10 cellular contexts compared by ENCODE assay signal in genomic region chr17:75738218-75738802, GRCh38. TPM values are rescaled to one million over a fixed set of nuclear protein-coding genes. Genes with fewer than 3 reads are reported as not detected.
DNase-seq lines count a peak whose midpoint lies in the region; ATAC-seq, FAIRE-seq and TF ChIP-seq lines count a peak whose summit lies in the region.
"Had no signal": no experiment of that assay in that cellular context is flagged by ENCODE, and none has a peak within 500 bp of the region (broad histone marks: within the 10 kb centered on the region; RNA-seq: fewer than 3 reads in every experiment).

No MANE protein-coding gene starts in this region.

- H3K27ac ChIP-seq in RWPE1 (peak overlapping the region; percentile 98), PC-3 (ENCODE audit: low read length) (no peak overlapping the region)
- H3K27ac ChIP-seq: uterus had no signal

- H3K4me1 Mint-ChIP-seq in activated CD4-positive, alpha-beta T cell treated with anti-CD3 and anti-CD28 coated beads, Interleukin-2, amount 10 ng/mL, durations not matched to agents 7 days and 5 days = peaks cover 9% of the 10 kb centered on the region
- peaks cover 10 to 14% of the 10 kb centered on the region in 2 donors for H3K4me1 Mint-ChIP-seq in stimulated activated naive B cell treated with anti-CD40 and anti-IgM and Interleukin-4, amounts not matched to agents 10 μg/mL and 1 μg/mL and 100 μg/mL, for 72 hours

- H3K9me3 ChIP-seq in PC-3 (ENCODE audit: low read length) = no peaks in the 10 kb centered on the region
- H3K9me3 ChIP-seq: uterus had no signal

- POLR2A ChIA-PET in activated CD4-positive, alpha-beta T cell treated with anti-CD3 and anti-CD28 coated beads, Interleukin-2, amount 10 ng/mL, durations not matched to agents 7 days and 5 days (lab: Charles Lee) = interaction anchor here (1.2 kb wide), 1 partner anchor 203 kb away, joined by 4 read pairs; no protein-coding TSS in a partner anchor
- POLR2A ChIA-PET in RWPE1 (lab: Yijun Ruan, JAX; ENCODE audit: low non-redundant PET) (interaction anchor here (0.5 kb wide), 1 partner anchor 23 kb away, joined by 4 read pairs; no protein-coding TSS in a partner anchor), PC-3 (lab: Charles Lee; ENCODE audit: unreplicated experiment) (interaction anchor here (0.6 to 0.7 kb wide), 3 partner anchors 9 to 58 kb away, joined by 3 to 6 read pairs (median 3); no protein-coding TSS in a partner anchor)

- intact Hi-C loops in PC-3 (cut with micrococcal nuclease) = no loop called here

- H3K4me1 ChIP-seq in PC-3 (ENCODE audit: insufficient read depth, low read length) = no peaks in the 10 kb centered on the region
- H3K4me1 ChIP-seq: uterus had no signal

- no peak for TF ChIP-seq CTCF in RWPE1 (conservative IDR thresholded peaks at IDR 0.05; ENCODE audit: low read depth)
- no peak for TF ChIP-seq CTCF in PC-3 (conservative IDR thresholded peaks at IDR 0.05; ENCODE audit: low read depth, low read length)

- FAIRE-seq in frontal cortex (lab: Jason Lieb, UNC) = no peak

- H4K20me1 ChIP-seq in PC-3 (ENCODE audit: low read length) = no peaks in the 10 kb centered on the region

- ATAC-seq in stimulated activated naive B cell treated with anti-CD40 and anti-IgM and Interleukin-4, amounts not matched to agents 10 μg/mL and 1 μg/mL and 100 μg/mL, for 72 hours (replicated peaks) = peak; percentile 82 to 93
- no peak for ATAC-seq in HG03432 (IDR thresholded peaks at IDR 0.05; ENCODE audit: unreplicated experiment)
- no peak for ATAC-seq in PC-3

- H3K27me3 Mint-ChIP-seq in activated CD4-positive, alpha-beta T cell treated with anti-CD3 and anti-CD28 coated beads, Interleukin-2, amount 10 ng/mL, durations not matched to agents 7 days and 5 days = no peaks in the 10 kb centered on the region
- H3K27me3 Mint-ChIP-seq in stimulated activated naive B cell treated with anti-CD40 and anti-IgM and Interleukin-4, amounts not matched to agents 10 μg/mL and 1 μg/mL and 100 μg/mL, for 72 hours = peaks cover 12 to 14% of the 10 kb centered on the region in 2 donors

- H3K36me3 ChIP-seq in PC-3 (ENCODE audit: low read depth, low read length) = peaks cover 74% of the 10 kb centered on the region
- H3K36me3 ChIP-seq: uterus had no signal

- no TSS peak for BruUV-seq in PC-3 (replicated peaks; lab: Mats Ljungman, UMichigan)

- no peaks in the 10 kb centered on the region for H3K27me3 ChIP-seq in PC-3 (ENCODE audit: low read length)
- H3K27me3 ChIP-seq: uterus had no signal

- no peak overlapping the region for H3K4me3 Mint-ChIP-seq in activated CD4-positive, alpha-beta T cell treated with anti-CD3 and anti-CD28 coated beads, Interleukin-2, amount 10 ng/mL, durations not matched to agents 7 days and 5 days
- H3K4me3 Mint-ChIP-seq in stimulated activated naive B cell treated with anti-CD40 and anti-IgM and Interleukin-4, amounts not matched to agents 10 μg/mL and 1 μg/mL and 100 μg/mL, for 72 hours = peak overlapping the region; percentile 1 to 14
- H3K4me3 Mint-ChIP-seq: brain had no signal

- no peak overlapping the region for H2AFZ ChIP-seq in PC-3 (ENCODE audit: low read length)

- H3K79me2 ChIP-seq in PC-3 (ENCODE audit: low read length) = no peaks in the 10 kb centered on the region

- CTCF ChIA-PET in activated CD4-positive, alpha-beta T cell treated with anti-CD3 and anti-CD28 coated beads, Interleukin-2, amount 10 ng/mL, durations not matched to agents 7 days and 5 days (lab: Charles Lee) = interaction anchor here (0.5 to 5.4 kb wide), 15 partner anchors 11 to 468 kb away, joined by 3 to 50 read pairs (median 3); partner anchors contain the start of genes MIF4GD and SMIM5
- CTCF ChIA-PET in RWPE1 (lab: Yijun Ruan, JAX) (no interaction called here), PC-3 (lab: Charles Lee) (interaction anchor here (0.5 to 0.9 kb wide), 3 partner anchors 9 to 113 kb away, joined by 4 read pairs; no protein-coding TSS in a partner anchor)

- no peaks in the 10 kb centered on the region for H3K9me2 ChIP-seq in PC-3 (replicated peaks; ENCODE audit: low read length)

- no peaks in the 10 kb centered on the region for H3F3A ChIP-seq in PC-3 (ENCODE audit: low read length, unreplicated experiment)

- DNase-seq in activated CD4-positive, alpha-beta T cell treated with anti-CD3 and anti-CD28 coated beads, Interleukin-2, amount 10 ng/mL, durations not matched to agents 7 days and 5 days = no peak
- DNase-seq in activated CD4-positive, alpha-beta T cell treated with anti-CD3 and anti-CD28 coated beads, Interleukin-2, amount 50 U/mL, for 4 hours = no peak
- DNase-seq in RWPE1 (ENCODE audit: low spot score) (no peak), frontal cortex (ENCODE audit: low spot score in 2 of 2) (peak; percentile 61 to 62), dedifferentiated amniotic fluid mesenchymal stem cell (ENCODE audit: extremely low spot score) (no peak), PC-3 (no peak)
- peak; percentile 46 for DNase-seq in stimulated activated naive B cell treated with anti-CD40 and anti-IgM and Interleukin-4, amounts not matched to agents 10 μg/mL and 1 μg/mL and 100 μg/mL, for 72 hours
- DNase-seq: uterus had no signal

- H3K27ac Mint-ChIP-seq in activated CD4-positive, alpha-beta T cell treated with anti-CD3 and anti-CD28 coated beads, Interleukin-2, amount 10 ng/mL, durations not matched to agents 7 days and 5 days = peak overlapping the region; percentile 22
- H3K27ac Mint-ChIP-seq in stimulated activated naive B cell treated with anti-CD40 and anti-IgM and Interleukin-4, amounts not matched to agents 10 μg/mL and 1 μg/mL and 100 μg/mL, for 72 hours = peak overlapping the region; percentile 65

- H3K9ac ChIP-seq in PC-3 (ENCODE audit: low read length) = no peak overlapping the region

- no peak overlapping the region for H3K4me2 ChIP-seq in PC-3 (ENCODE audit: low read length)

- H3K4me3 ChIP-seq in PC-3 (ENCODE audit: low read length) = no peak overlapping the region
- H3K4me3 ChIP-seq: uterus had no signal

- H3K9me3 Mint-ChIP-seq in activated CD4-positive, alpha-beta T cell treated with anti-CD3 and anti-CD28 coated beads, Interleukin-2, amount 10 ng/mL, durations not matched to agents 7 days and 5 days = no peaks in the 10 kb centered on the region
- no peaks in the 10 kb centered on the region for H3K9me3 Mint-ChIP-seq in stimulated activated naive B cell treated with anti-CD40 and anti-IgM and Interleukin-4, amounts not matched to agents 10 μg/mL and 1 μg/mL and 100 μg/mL, for 72 hours
- H3K9me3 Mint-ChIP-seq: brain had no signal

- no peaks in the 10 kb centered on the region for H3K36me3 Mint-ChIP-seq in activated CD4-positive, alpha-beta T cell treated with anti-CD3 and anti-CD28 coated beads, Interleukin-2, amount 10 ng/mL, durations not matched to agents 7 days and 5 days (ENCODE audit: low read depth)
- no peaks in the 10 kb centered on the region for H3K36me3 Mint-ChIP-seq in stimulated activated naive B cell treated with anti-CD40 and anti-IgM and Interleukin-4, amounts not matched to agents 10 μg/mL and 1 μg/mL and 100 μg/mL, for 72 hours
- H3K36me3 Mint-ChIP-seq: brain had no signal

RNA-seq across cellular contexts. Expression of gene ITGB4, which starts 17.1 kb away (rescaled TPM):
- under 1 TPM; 0.55 to 0.96 TPM for total RNA-seq in activated CD4-positive, alpha-beta T cell treated with anti-CD3 and anti-CD28 coated beads, Interleukin-2, amount 10 ng/mL, durations not matched to agents 7 days and 5 days
- total RNA-seq in frontal cortex = 1.2 TPM
- total RNA-seq in PC-3 (2014; rRNA removed) = 273 and 362 TPM in 2 replicates

RNA-seq across cellular contexts. Expression of gene GALK1, which starts 26.7 kb away (rescaled TPM):
- 10 to 100 TPM; 40.9 to 44.7 TPM for total RNA-seq in activated CD4-positive, alpha-beta T cell treated with anti-CD3 and anti-CD28 coated beads, Interleukin-2, amount 10 ng/mL, durations not matched to agents 7 days and 5 days
- total RNA-seq in frontal cortex = 13.5 TPM
- total RNA-seq in PC-3 (2014; rRNA removed) = 64.9 and 75.0 TPM in 2 replicates

RNA-seq across cellular contexts. Expression of gene UNK, which starts 46.3 kb away (rescaled TPM):
- total RNA-seq in activated CD4-positive, alpha-beta T cell treated with anti-CD3 and anti-CD28 coated beads, Interleukin-2, amount 10 ng/mL, durations not matched to agents 7 days and 5 days = 10 to 100 TPM; 27.1 to 28.7 TPM
- 21.2 TPM for total RNA-seq in frontal cortex
- 21.8 and 22.9 TPM in 2 replicates for total RNA-seq in PC-3 (2014; rRNA removed)

Comparison
In these comparisons a context has a peak if more than half of its experiments do, and no peak if none do; other contexts are left out.
1. DNase-seq: peak in frontal cortex (2 of 2) and stimulated activated naive B cell treated with anti-CD40 and anti-IgM and Interleukin-4, amounts not matched to agents 10 μg/mL and 1 μg/mL and 100 μg/mL, for 72 hours (single experiment); none in activated CD4-positive, alpha-beta T cell treated with anti-CD3 and anti-CD28 coated beads, Interleukin-2, amount 10 ng/mL, durations not matched to agents 7 days and 5 days (single experiment), activated CD4-positive, alpha-beta T cell treated with anti-CD3 and anti-CD28 coated beads, Interleukin-2, amount 50 U/mL, for 4 hours (0 of 2), RWPE1 (single experiment), dedifferentiated amniotic fluid mesenchymal stem cell (single experiment) and PC-3 (single experiment).
2. ATAC-seq: peak in stimulated activated naive B cell treated with anti-CD40 and anti-IgM and Interleukin-4, amounts not matched to agents 10 μg/mL and 1 μg/mL and 100 μg/mL, for 72 hours (2 of 2); none in HG03432 (single experiment) and PC-3 (single experiment).
3. RNA of gene ITGB4, which starts 17.1 kb away (total RNA-seq): 273 to 362 TPM in PC-3; 1.2 TPM in frontal cortex (single experiment) and 0.55 to 0.96 TPM in activated CD4-positive, alpha-beta T cell treated with anti-CD3 and anti-CD28 coated beads, Interleukin-2, amount 10 ng/mL, durations not matched to agents 7 days and 5 days; every median in the first group is over 100 times any median in the second.